ENCODE assay signal across 8 cellular contexts in genomic region chr5:143399616-143400540, GRCh38. TPM values are rescaled to one million over a fixed set of nuclear protein-coding genes. Genes with fewer than 3 reads are reported as not detected.
DNase-seq lines count a peak whose midpoint lies in the region; ATAC-seq, FAIRE-seq and TF ChIP-seq lines count a peak whose summit lies in the region.

No MANE protein-coding gene starts in this region.

- H3K36me3 ChIP-seq in HEK293 (ENCODE audit: control insufficient read depth in 2 of 2, insufficient read depth in 1 of 2, low read length in 2 of 2) (peaks cover 0 to 12% of the 10 kb centered on the region in 2 experiments; a peak in 1 of 3 replicates), bronchial epithelial cell (ENCODE audit: control insufficient read depth, insufficient read depth, low read length) (no peaks in the 10 kb centered on the region), muscle layer of duodenum (ENCODE audit: control insufficient read depth in 1 of 2, insufficient read depth in 2 of 2, low read length in 2 of 2) (peaks cover 14 to 17% of the 10 kb centered on the region in 2 donors)

- H3K9me3 ChIP-seq in HEK293 (ENCODE audit: control insufficient read depth, insufficient read depth, low read depth, low read length): no peaks in the 10 kb centered on the region
- no peaks in the 10 kb centered on the region for H3K9me3 ChIP-seq in muscle layer of duodenum (ENCODE audit: control insufficient read depth in 1 of 2, low read length in 2 of 2)

- peak overlapping the region; percentile 20; the same call in 1 of the 2 replicates for H3K27ac ChIP-seq in HEK293 (ENCODE audit: extremely low read depth, low read depth, low read length)
- H3K27ac ChIP-seq in muscle layer of duodenum (ENCODE audit: low read length): peak overlapping the region; percentile 54

- H3K4me3 ChIP-seq in AG09309 (ENCODE audit: control insufficient read depth, low read depth, low read length): peak overlapping the region; percentile 76
- peak overlapping the region; percentile 95 for H3K4me3 ChIP-seq in HEK293 (ENCODE audit: low read depth, low read length)
- H3K4me3 ChIP-seq in bronchial epithelial cell (ENCODE audit: low read depth, low read length): peak overlapping the region; percentile 63
- peak overlapping the region; percentile 96 to 97 for H3K4me3 ChIP-seq in muscle layer of duodenum (ENCODE audit: low read depth in 1 of 2, low read length in 2 of 2)

- peaks cover 23% of the 10 kb centered on the region for H3K4me1 ChIP-seq in HEK293 (ENCODE audit: control insufficient read depth, insufficient read depth, low read length)
- peaks cover 16 to 45% of the 10 kb centered on the region in 2 donors for H3K4me1 ChIP-seq in muscle layer of duodenum (ENCODE audit: control insufficient read depth in 1 of 2, insufficient read depth in 2 of 2, low read length in 2 of 2)

- ATAC-seq in GM19467 (IDR thresholded peaks at IDR 0.05; ENCODE audit: unreplicated experiment) (no peak), GM21367 (IDR thresholded peaks at IDR 0.05; ENCODE audit: unreplicated experiment) (no peak), GM21737 (IDR thresholded peaks at IDR 0.05; ENCODE audit: unreplicated experiment) (no peak)

- peak; percentile 79 for FAIRE-seq in bronchial epithelial cell (lab: Jason Lieb, UNC)

- no peaks in the 10 kb centered on the region for H3K27me3 ChIP-seq in bronchial epithelial cell (ENCODE audit: control insufficient read depth, insufficient read depth, low read length)
- H3K27me3 ChIP-seq in muscle layer of duodenum (ENCODE audit: low read depth, low read length): no peaks in the 10 kb centered on the region

- POLR2A ChIA-PET in HEK293 (lab: Yijun Ruan, JAX): no interaction called here

- TF ChIP-seq CTCF in AG09309 (IDR thresholded peaks at IDR 0.05; ENCODE audit: control insufficient read depth, insufficient read depth, low read depth, low read length, missing control alignments): no peak
- TF ChIP-seq CTCF in HEK293 (tag by site-specific recombination; IDR thresholded peaks at IDR 0.05): no peak
- no peak for TF ChIP-seq CTCF in bronchial epithelial cell (IDR thresholded peaks at IDR 0.05; ENCODE audit: insufficient read depth, low read length, severe bottlenecking)

- CTCF ChIA-PET in HEK293 (lab: Yijun Ruan, JAX): interaction anchor here (0.9 to 2.3 kb wide), 5 partner anchors 9 to 569 kb away, joined by 3 to 9 read pairs (median 5); no protein-coding TSS in a partner anchor

- DNase-seq in AG09309 (ENCODE audit: low read depth) (no peak), bronchial epithelial cell (ENCODE audit: low read depth) (peak; percentile 13)
- no peak for DNase-seq in stimulated activated naive CD4-positive, alpha-beta T cell treated with Interleukin-2 at 50 U/mL for 16 hours (lab: John Stamatoyannopoulos, UW)

TF ChIP-seq in HEK293, 187 proteins besides CTCF, POLR2A, EP300 and RAD21 (continues in another document):
- no peak for TF ChIP-seq KLF10 (tag by site-specific recombination; IDR thresholded peaks at IDR 0.05)
- peak; percentile 95 for TF ChIP-seq SCRT2 (tag by site-specific recombination; IDR thresholded peaks at IDR 0.05)
- no peak for TF ChIP-seq ZNF518A (tag by site-specific recombination; conservative IDR thresholded peaks at IDR 0.05; ENCODE audit: low read depth)
- no peak for TF ChIP-seq ZFP3 (tag by site-specific recombination; IDR thresholded peaks at IDR 0.05; ENCODE audit: low read depth)
- TF ChIP-seq ZBTB49 (tag by site-specific recombination; IDR thresholded peaks at IDR 0.05; ENCODE audit: low read depth): no peak
- peak; percentile 39 for TF ChIP-seq PRDM1 (tag by site-specific recombination; IDR thresholded peaks at IDR 0.05)
- TF ChIP-seq ZNF157 (tag by site-specific recombination; IDR thresholded peaks at IDR 0.05): no peak
- TF ChIP-seq ZFP41 (tag by site-specific recombination; IDR thresholded peaks at IDR 0.05; ENCODE audit: borderline replicate concordance): no peak
- no peak for TF ChIP-seq KLF17 (tag by site-specific recombination; IDR thresholded peaks at IDR 0.05)
- no peak for TF ChIP-seq ZBTB11 (tag by site-specific recombination; conservative IDR thresholded peaks at IDR 0.05; ENCODE audit: low read depth)
- no peak for TF ChIP-seq ZNF654 (tag by site-specific recombination; IDR thresholded peaks at IDR 0.05; ENCODE audit: low read depth)
- no peak for TF ChIP-seq ZNF558 (tag by site-specific recombination; IDR thresholded peaks at IDR 0.05)

RNA-seq across cellular contexts. Expression of gene NR3C1, which starts 3.6 kb away (rescaled TPM):
- total RNA-seq in bronchial epithelial cell: 35.2 and 41.9 TPM in 2 replicates
